In the genomic region with DNA sequence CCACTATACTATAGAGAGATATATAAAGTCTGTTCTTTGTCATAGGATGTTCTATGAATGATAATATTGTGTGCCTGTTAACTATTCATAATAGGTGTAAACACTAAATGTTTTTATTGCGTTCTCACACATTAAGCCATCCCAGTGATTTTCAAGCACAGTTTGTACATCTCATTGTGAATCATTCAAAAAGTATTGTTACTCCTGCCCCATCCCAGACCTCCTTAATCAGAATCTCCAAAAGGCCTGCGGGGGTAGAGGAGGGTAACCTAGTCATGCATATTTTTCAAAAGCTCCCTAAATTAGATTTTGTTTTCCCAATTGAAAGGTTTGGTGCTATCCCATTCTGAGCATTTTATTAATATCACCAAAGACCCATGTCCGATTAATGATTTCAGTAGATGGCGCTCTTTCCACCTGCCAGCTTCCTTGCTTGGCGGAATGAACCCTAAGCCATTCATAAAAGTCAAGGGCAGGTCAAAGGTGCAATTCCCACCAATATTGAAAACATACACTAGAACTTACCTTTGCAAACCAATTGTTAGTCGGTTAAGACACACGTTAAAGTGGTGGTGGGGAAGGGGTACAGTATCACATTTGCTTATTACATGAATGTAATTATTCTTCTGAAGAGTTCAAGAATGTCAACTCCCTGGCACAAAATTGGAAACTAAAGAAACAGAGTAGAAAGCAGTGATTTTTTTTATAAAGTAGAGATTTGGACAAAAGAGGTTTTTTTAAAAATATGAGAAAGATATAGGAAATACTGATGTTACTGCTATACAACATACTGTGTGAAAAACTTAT, we compare ENCODE assay signal across 9 cellular contexts. TPM values are rescaled to one million over a fixed set of nuclear protein-coding genes. Genes with fewer than 3 reads are reported as not detected.
DNase-seq lines count a peak whose midpoint lies in the region; ATAC-seq lines count a peak whose summit lies in the region.
"Had no signal": no experiment of that assay in that cellular context is flagged by ENCODE, and none has a peak within 500 bp of the region (broad histone marks: within the 10 kb centered on the region; RNA-seq: fewer than 3 reads in every experiment).

No MANE protein-coding gene starts in this region.

- no peaks in the 10 kb centered on the region for H3K27me3 Mint-ChIP-seq in CD4-positive, alpha-beta memory T cell
- H3K27me3 Mint-ChIP-seq in T-helper 2 cell treated with Interferon-gamma antibody and Interleukin-4, amounts not matched to agents 5 μg/mL and 100 μg/mL, for 36 hours (ENCODE audit: low read depth): peaks cover 5% of the 10 kb centered on the region
- H3K27me3 Mint-ChIP-seq in naive B cell: peaks cover 0 to 6% (median 0%) of the 10 kb centered on the region in 3 donors
- H3K27me3 Mint-ChIP-seq: IgD-negative memory B cell had no signal

- H3K36me3 Mint-ChIP-seq in CD4-positive, alpha-beta memory T cell: peaks cover 0 to 5% of the 10 kb centered on the region in 2 donors
- no peaks in the 10 kb centered on the region for H3K36me3 Mint-ChIP-seq in T-helper 2 cell treated with Interferon-gamma antibody and Interleukin-4, amounts not matched to agents 5 μg/mL and 100 μg/mL, for 36 hours (ENCODE audit: low read depth)
- H3K36me3 Mint-ChIP-seq in naive B cell: no peaks in the 10 kb centered on the region
- H3K36me3 Mint-ChIP-seq: IgD-negative memory B cell had no signal

- H3K9me3 ChIP-seq in CD4-positive, alpha-beta memory T cell (ENCODE audit: control insufficient read depth in 1 of 2, low read length in 2 of 2): no peaks in the 10 kb centered on the region

- H3K4me1 ChIP-seq in CD4-positive, alpha-beta memory T cell (ENCODE audit: insufficient read depth, low read length): peaks cover 5% of the 10 kb centered on the region

- ATAC-seq in GM21717 (IDR thresholded peaks at IDR 0.05; ENCODE audit: unreplicated experiment) (peak; percentile 34), naive B cell (ENCODE audit: low read depth in 2 of 2) (peak; percentile 31 to 46)

- H3K27ac ChIP-seq in CD4-positive, alpha-beta memory T cell (ENCODE audit: low read depth, low read length): no peak overlapping the region

- H3K27me3 ChIP-seq in CD4-positive, alpha-beta memory T cell (ENCODE audit: insufficient read depth, low read length): no peaks in the 10 kb centered on the region

- H3K4me3 ChIP-seq in CD4-positive, alpha-beta memory T cell (ENCODE audit: low read length in 2 of 2): no peak overlapping the region

- no peaks in the 10 kb centered on the region for H3K9me3 Mint-ChIP-seq in CD4-positive, alpha-beta memory T cell
- H3K9me3 Mint-ChIP-seq in T-helper 2 cell treated with Interferon-gamma antibody and Interleukin-4, amounts not matched to agents 5 μg/mL and 100 μg/mL, for 36 hours: no peaks in the 10 kb centered on the region
- H3K9me3 Mint-ChIP-seq in naive B cell: no peaks in the 10 kb centered on the region
- H3K9me3 Mint-ChIP-seq: IgD-negative memory B cell had no signal

- no peaks in the 10 kb centered on the region for H3K36me3 ChIP-seq in CD4-positive, alpha-beta memory T cell (ENCODE audit: insufficient read depth, low read length)

- intact Hi-C loops in CD4-positive, alpha-beta memory T cell (cut with micrococcal nuclease): loop anchor here (1.0 to 10.0 kb wide), 4 partner anchors 56 to 574 kb away; no protein-coding TSS in a partner anchor

- H3K4me1 Mint-ChIP-seq in CD4-positive, alpha-beta memory T cell: peaks cover 7 to 12% (median 8%) of the 10 kb centered on the region in 4 donors
- peaks cover 17% of the 10 kb centered on the region for H3K4me1 Mint-ChIP-seq in T-helper 2 cell treated with Interferon-gamma antibody and Interleukin-4, amounts not matched to agents 5 μg/mL and 100 μg/mL, for 36 hours (ENCODE audit: low read depth)
- H3K4me1 Mint-ChIP-seq in naive B cell: peaks cover 8 to 13% (median 9%) of the 10 kb centered on the region in 3 donors

- H3K27ac Mint-ChIP-seq in CD4-positive, alpha-beta memory T cell: peak overlapping the region in 1 of 7 donors; percentile 2
- H3K27ac Mint-ChIP-seq in T-helper 2 cell treated with Interferon-gamma antibody and Interleukin-4, amounts not matched to agents 5 μg/mL and 100 μg/mL, for 36 hours: no peak overlapping the region
- H3K27ac Mint-ChIP-seq in naive B cell: no peak overlapping the region
- H3K27ac Mint-ChIP-seq: IgD-negative memory B cell had no signal

- no peak overlapping the region for H3K4me3 Mint-ChIP-seq in CD4-positive, alpha-beta memory T cell
- no peak overlapping the region for H3K4me3 Mint-ChIP-seq in T-helper 2 cell treated with Interferon-gamma antibody and Interleukin-4, amounts not matched to agents 5 μg/mL and 100 μg/mL, for 36 hours
- peak overlapping the region in 1 of 8 donors; percentile 42 for H3K4me3 Mint-ChIP-seq in naive B cell

- POLR2A ChIA-PET in CD4-positive, alpha-beta memory T cell (lab: Charles Lee; ENCODE audit: partially characterized antibody): interaction anchor here (1.4 to 2.2 kb wide), 2 partner anchors 331 to 333 kb away, joined by 4 to 21 read pairs; a partner anchor contains a TSS

- DNase-seq in CD4-positive, alpha-beta memory T cell: peak; percentile 39 to 63 (median 60)
- DNase-seq in T-helper 2 cell treated with Interferon-gamma antibody and Interleukin-4, amounts not matched to agents 5 μg/mL and 100 μg/mL, for 36 hours (ENCODE audit: low spot score): peak; percentile 27
- peak; percentile 16 for DNase-seq in effector CD8-positive, alpha-beta T cell (lab: John Stamatoyannopoulos, UW)
- DNase-seq in naive B cell: peak; percentile 54
- no peak for DNase-seq in cortex of kidney (lab: John Stamatoyannopoulos, UW)
- no peak for DNase-seq in COR-L47 (lab: John Stamatoyannopoulos, UW)
- DNase-seq in NCI-H510A treated with DMSO at 0.1 percent for 48 hours (lab: John Stamatoyannopoulos, UW): no peak

- CTCF ChIA-PET in CD4-positive, alpha-beta memory T cell (lab: Charles Lee; ENCODE audit: partially characterized antibody): interaction anchor here (0.8 to 6.6 kb wide), 20 partner anchors 10 to 581 kb away, joined by 3 to 51 read pairs (median 4); a partner anchor contains a TSS

RNA-seq across cellular contexts. Expression of a gene that starts 5.8 kb away (rescaled TPM):
- total RNA-seq in CD4-positive, alpha-beta memory T cell: 10 to 100 TPM; 20.2 to 20.7 TPM
- 10 to 100 TPM in 1 of 2 donors, 1 to 10 TPM in 1; 9.7 to 13.6 TPM for polyA plus RNA-seq in CD4-positive, alpha-beta memory T cell
- 10 to 100 TPM in 5 of 6 donors, 1 to 10 TPM in 1; 8.2 to 34.5 (median 27.7) TPM for polyA plus RNA-seq in naive B cell (ENCODE audit: low read depth in 6 of 6)

Comparison
In these comparisons a context has a peak if more than half of its experiments do, and no peak if none do; other contexts are left out.
1. DNase-seq: peak in CD4-positive, alpha-beta memory T cell (5 of 5), T-helper 2 cell treated with Interferon-gamma antibody and Interleukin-4, amounts not matched to agents 5 μg/mL and 100 μg/mL, for 36 hours (single experiment), effector CD8-positive, alpha-beta T cell (single experiment) and naive B cell (single experiment); none in cortex of kidney (single experiment), COR-L47 (single experiment) and NCI-H510A treated with DMSO at 0.1 percent for 48 hours (single experiment).